Comparison of ENCODE assay signal across 17 cellular contexts in genomic region chr9:106557996-106558667, GRCh38.
DNase-seq lines count a peak whose midpoint lies in the region; ATAC-seq and TF ChIP-seq lines count a peak whose summit lies in the region.
"Had no signal": no experiment of that assay in that cellular context is flagged by ENCODE, and none has a peak within 500 bp of the region (broad histone marks: within the 10 kb centered on the region; RNA-seq: fewer than 3 reads in every experiment).

No MANE protein-coding gene starts in this region.

- no peak overlapping the region for H2AK5ac ChIP-seq in trophoblast cell (ENCODE audit: low read length)

- H3K4me1 ChIP-seq in trophoblast cell (ENCODE audit: control insufficient read depth in 1 of 2, insufficient read depth in 2 of 2, low read length in 2 of 2) (peaks cover 4 to 7% of the 10 kb centered on the region in 2 experiments), upper lobe of left lung (no peaks in the 10 kb centered on the region), foreskin keratinocyte (no peaks in the 10 kb centered on the region)
- H3K4me1 ChIP-seq: A549, BE2C had no signal

- no peak overlapping the region for H3K23ac ChIP-seq in trophoblast cell (ENCODE audit: low read length)

- H3K4me3 ChIP-seq in trophoblast cell (ENCODE audit: low read depth, low read length) (no peak overlapping the region), upper lobe of left lung (no peak overlapping the region)
- H3K4me3 ChIP-seq: A549 had no signal

- TF ChIP-seq EP300 in upper lobe of left lung (IDR thresholded peaks at IDR 0.05): no peak

- TF ChIP-seq CTCF in upper lobe of left lung (IDR thresholded peaks at IDR 0.05) (no peak), foreskin keratinocyte (conservative IDR thresholded peaks at IDR 0.05) (no peak)

- no peak overlapping the region for H3K27ac ChIP-seq in trophoblast cell (ENCODE audit: low read depth, low read length)
- no peak overlapping the region for H3K27ac ChIP-seq in upper lobe of left lung
- H3K27ac ChIP-seq in foreskin keratinocyte: no peak overlapping the region
- H3K27ac ChIP-seq: A549, C4-2B, HL-60 had no signal

- H3K9me3 ChIP-seq in trophoblast cell (ENCODE audit: insufficient read depth, low read depth, low read length) (no peaks in the 10 kb centered on the region), upper lobe of left lung (peaks cover 0 to 4% (median 0%) of the 10 kb centered on the region in 4 donors)
- H3K9me3 ChIP-seq: A549, BE2C had no signal

- DNase-seq in SW480 (ENCODE audit: low spot score) (peak; percentile 52), islet precursor cell (peak; percentile 71), trophoblast cell (no peak), upper lobe of left lung (peak; percentile 15 to 24), MV-4-11 (lab: John Stamatoyannopoulos, UW) (no peak), A172 (ENCODE audit: low spot score) (no peak), foreskin keratinocyte (no peak)
- DNase-seq: BE2C; CD4-positive, alpha-beta memory T cell; DMS153; DMS79 treated with DMSO at 0.1 percent for 48 hours; EL; HCEC 1CT; IMR-90 had no signal

- H2AFZ ChIP-seq in trophoblast cell (ENCODE audit: insufficient read depth, low read length, poor library complexity): no peak overlapping the region

- no peak overlapping the region for H3K9ac ChIP-seq in trophoblast cell (ENCODE audit: low read length)

- H4K8ac ChIP-seq in trophoblast cell (ENCODE audit: low read depth, low read length): peak overlapping the region; percentile 3

- H4K91ac ChIP-seq in trophoblast cell (ENCODE audit: low read depth, low read length): peak overlapping the region; percentile 67

- H2BK5ac ChIP-seq in trophoblast cell (ENCODE audit: low read depth, low read length, poor library complexity): no peak overlapping the region

- H3K36me3 ChIP-seq in trophoblast cell (ENCODE audit: control insufficient read depth in 1 of 2, insufficient read depth in 2 of 2, low read length in 2 of 2) (no peaks in the 10 kb centered on the region), upper lobe of left lung (no peaks in the 10 kb centered on the region)
- H3K36me3 ChIP-seq: BE2C had no signal

- H2BK12ac ChIP-seq in trophoblast cell (ENCODE audit: low read length): peak overlapping the region; percentile 58

- no CpG with 5 or more reads among the region's 11 CpGs for WGBS in trophoblast cell (ENCODE audit: extremely low coverage, insufficient coverage, insufficient read length)
- 77 to 80% methylated on average over 7 to 11 of the region's 11 CpGs for WGBS in upper lobe of left lung, 2 donors

- no peak overlapping the region for H3K4me2 ChIP-seq in trophoblast cell (ENCODE audit: low read length)
- H3K4me2 ChIP-seq: A549 had no signal

- H4K12ac ChIP-seq in trophoblast cell (ENCODE audit: low read depth, low read length): no peak overlapping the region

- peak overlapping the region; percentile 62 for H2BK120ac ChIP-seq in trophoblast cell (ENCODE audit: insufficient read depth, low read length, poor library complexity)

- no peak overlapping the region for H3K4ac ChIP-seq in trophoblast cell (ENCODE audit: low read depth, low read length)

- H3K79me1 ChIP-seq in trophoblast cell (ENCODE audit: low read length): peaks cover 12% of the 10 kb centered on the region

- TF ChIP-seq POLR2A in upper lobe of left lung (IDR thresholded peaks at IDR 0.05): no peak

- H3K18ac ChIP-seq in trophoblast cell (ENCODE audit: low read length): no peak overlapping the region

- no peaks in the 10 kb centered on the region for H3K79me2 ChIP-seq in trophoblast cell (ENCODE audit: control insufficient read depth, insufficient read depth, low read length, poor library complexity)

- peak in 1 of 2 donors; percentile 46 for ATAC-seq in upper lobe of left lung (ENCODE audit: low FRiP score in 2 of 2)
- no peak for ATAC-seq in foreskin keratinocyte
- ATAC-seq: A549 had no signal

- H3K14ac ChIP-seq in trophoblast cell (ENCODE audit: low read length): no peak overlapping the region

- H3K27me3 ChIP-seq in trophoblast cell (ENCODE audit: insufficient read depth, low read length) (no peaks in the 10 kb centered on the region), upper lobe of left lung (no peaks in the 10 kb centered on the region), foreskin keratinocyte (no peaks in the 10 kb centered on the region)
- H3K27me3 ChIP-seq: BE2C had no signal

Comparison
In these comparisons a context has a peak if more than half of its experiments do, and no peak if none do; other contexts are left out.
1. DNase-seq: peak in SW480 (single experiment), islet precursor cell (single experiment) and upper lobe of left lung (2 of 2); none in trophoblast cell (0 of 2), MV-4-11 (single experiment), A172 (single experiment) and foreskin keratinocyte (0 of 2).